Comparison of ENCODE assay signal across 2 cellular contexts in the genomic region with DNA sequence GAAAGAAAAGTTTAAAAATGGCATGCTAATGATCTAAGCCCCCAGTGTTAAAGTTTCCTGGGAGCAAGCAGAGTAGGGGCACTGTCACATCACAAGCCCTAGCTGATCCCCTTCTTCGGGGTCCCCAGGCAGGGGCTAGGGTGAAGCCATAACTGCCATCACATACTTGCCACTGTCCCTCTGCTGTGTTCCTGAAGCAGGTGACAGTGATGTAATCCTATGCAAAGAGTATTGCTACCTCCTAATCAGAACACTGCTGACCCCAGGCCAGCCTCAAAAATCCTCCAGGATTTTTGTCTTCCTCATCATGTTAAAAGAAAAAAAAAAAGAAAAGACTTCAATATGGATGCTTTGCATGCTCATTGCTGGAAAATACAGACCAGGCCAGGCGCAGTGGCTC.
TF ChIP-seq lines count a peak whose summit lies in the region.

No MANE protein-coding gene starts in this region.

TF ChIP-seq in liver, 16 proteins besides CTCF, POLR2A, EP300 and RAD21:
- TF ChIP-seq EGR1 (IDR thresholded peaks at IDR 0.05; ENCODE audit: low read depth in 2 of 2) = no peak
- TF ChIP-seq, protein P1, sequence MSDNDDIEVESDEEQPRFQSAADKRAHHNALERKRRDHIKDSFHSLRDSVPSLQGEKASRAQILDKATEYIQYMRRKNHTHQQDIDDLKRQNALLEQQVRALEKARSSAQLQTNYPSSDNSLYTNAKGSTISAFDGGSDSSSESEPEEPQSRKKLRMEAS (IDR thresholded peaks at IDR 0.05) = no peak
- TF ChIP-seq, protein P2, sequence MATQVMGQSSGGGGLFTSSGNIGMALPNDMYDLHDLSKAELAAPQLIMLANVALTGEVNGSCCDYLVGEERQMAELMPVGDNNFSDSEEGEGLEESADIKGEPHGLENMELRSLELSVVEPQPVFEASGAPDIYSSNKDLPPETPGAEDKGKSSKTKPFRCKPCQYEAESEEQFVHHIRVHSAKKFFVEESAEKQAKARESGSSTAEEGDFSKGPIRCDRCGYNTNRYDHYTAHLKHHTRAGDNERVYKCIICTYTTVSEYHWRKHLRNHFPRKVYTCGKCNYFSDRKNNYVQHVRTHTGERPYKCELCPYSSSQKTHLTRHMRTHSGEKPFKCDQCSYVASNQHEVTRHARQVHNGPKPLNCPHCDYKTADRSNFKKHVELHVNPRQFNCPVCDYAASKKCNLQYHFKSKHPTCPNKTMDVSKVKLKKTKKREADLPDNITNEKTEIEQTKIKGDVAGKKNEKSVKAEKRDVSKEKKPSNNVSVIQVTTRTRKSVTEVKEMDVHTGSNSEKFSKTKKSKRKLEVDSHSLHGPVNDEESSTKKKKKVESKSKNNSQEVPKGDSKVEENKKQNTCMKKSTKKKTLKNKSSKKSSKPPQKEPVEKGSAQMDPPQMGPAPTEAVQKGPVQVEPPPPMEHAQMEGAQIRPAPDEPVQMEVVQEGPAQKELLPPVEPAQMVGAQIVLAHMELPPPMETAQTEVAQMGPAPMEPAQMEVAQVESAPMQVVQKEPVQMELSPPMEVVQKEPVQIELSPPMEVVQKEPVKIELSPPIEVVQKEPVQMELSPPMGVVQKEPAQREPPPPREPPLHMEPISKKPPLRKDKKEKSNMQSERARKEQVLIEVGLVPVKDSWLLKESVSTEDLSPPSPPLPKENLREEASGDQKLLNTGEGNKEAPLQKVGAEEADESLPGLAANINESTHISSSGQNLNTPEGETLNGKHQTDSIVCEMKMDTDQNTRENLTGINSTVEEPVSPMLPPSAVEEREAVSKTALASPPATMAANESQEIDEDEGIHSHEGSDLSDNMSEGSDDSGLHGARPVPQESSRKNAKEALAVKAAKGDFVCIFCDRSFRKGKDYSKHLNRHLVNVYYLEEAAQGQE (IDR thresholded peaks at IDR 0.05) = no peak
- TF ChIP-seq, protein P3, sequence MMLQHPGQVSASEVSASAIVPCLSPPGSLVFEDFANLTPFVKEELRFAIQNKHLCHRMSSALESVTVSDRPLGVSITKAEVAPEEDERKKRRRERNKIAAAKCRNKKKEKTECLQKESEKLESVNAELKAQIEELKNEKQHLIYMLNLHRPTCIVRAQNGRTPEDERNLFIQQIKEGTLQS (IDR thresholded peaks at IDR 0.05) = peak; percentile 15

TF ChIP-seq in HepG2, 621 proteins besides CTCF, POLR2A, EP300 and RAD21:
- TF ChIP-seq ZNF616 (CRISPR knock-in tag; IDR thresholded peaks at IDR 0.05; ENCODE audit: low read depth) = no peak
- TF ChIP-seq ZNF768 (CRISPR knock-in tag; IDR thresholded peaks at IDR 0.05) = no peak
TF ChIP-seq in HepG2: peak in this region for 0.
